28 cellular contexts compared by ENCODE assay signal in the genomic region with DNA sequence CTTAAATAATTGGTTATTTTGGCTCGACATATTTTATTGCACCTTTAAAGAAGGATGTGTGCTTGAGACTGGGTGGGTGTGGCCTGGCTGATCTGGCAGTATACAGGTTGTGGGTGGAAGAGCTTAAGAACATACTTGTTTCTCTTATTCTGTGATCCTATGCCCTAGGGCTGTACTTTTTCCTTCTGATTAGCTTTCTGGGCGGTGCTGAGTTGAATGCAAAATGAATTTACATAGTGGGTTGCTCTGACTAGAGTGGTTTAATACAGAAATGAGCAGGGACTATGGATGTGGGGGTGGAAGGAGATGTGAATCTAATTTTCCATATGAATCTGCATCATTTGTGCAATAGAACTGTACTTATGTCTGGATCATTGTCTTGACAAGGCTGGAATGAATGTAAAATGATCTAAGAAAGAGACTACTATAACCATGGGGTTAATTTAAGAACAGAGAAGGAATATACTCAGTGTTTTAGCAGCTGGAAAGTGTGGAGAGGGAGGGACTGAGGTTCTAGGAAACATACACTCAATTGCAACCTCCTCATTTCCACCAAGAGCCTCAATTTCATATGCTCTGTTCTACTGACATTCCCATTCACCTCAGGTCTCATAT.
DNase-seq lines count a peak whose midpoint lies in the region; ATAC-seq and TF ChIP-seq lines count a peak whose summit lies in the region.
"Had no signal": no experiment of that assay in that cellular context is flagged by ENCODE, and none has a peak within 500 bp of the region (broad histone marks: within the 10 kb centered on the region; RNA-seq: fewer than 3 reads in every experiment).

No MANE protein-coding gene starts in this region.

- no peaks in the 10 kb centered on the region for H3K9me3 ChIP-seq in breast epithelium
- H3K9me3 ChIP-seq: ascending aorta, colonic mucosa, mucosa of descending colon, tibial artery had no signal

- no peak overlapping the region for H3K27ac ChIP-seq in breast epithelium
- H3K27ac ChIP-seq: ascending aorta, BLaER1, colonic mucosa, epithelial cell of prostate, PC-9, tibial artery had no signal

- BruUV-seq in MCF 10A (replicated peaks; lab: Mats Ljungman, UMichigan) = no TSS peak

- H3K4me1 ChIP-seq in breast epithelium = no peaks in the 10 kb centered on the region
- H3K4me1 ChIP-seq: ascending aorta, colonic mucosa had no signal

- DNase-seq in MCF 10A (ENCODE audit: unreplicated experiment) (peak; percentile 13), breast epithelium (ENCODE audit: low spot score in 2 of 2) (no peak), M059J (ENCODE audit: low read depth) (peak; percentile 12), SKM-1 treated with dmso at 0.1 percent for 144 hours (lab: John Stamatoyannopoulos, UW; ENCODE audit: unreplicated experiment) (no peak)
- DNase-seq in activated T-helper 2 cell treated with anti-CD3 and anti-CD28 coated beads, Interferon-gamma antibody, Interleukin-2, Interleukin-4, amounts not matched to agents 10 μg/mL and 5 μg/mL and 100 μg/mL, durations not matched to agents 14 hours and 24 hours and 36 hours (ENCODE audit: low spot score) = no peak
- DNase-seq in stimulated activated effector memory CD8-positive, alpha-beta T cell treated with anti-CD3 and anti-CD28 coated beads, Interleukin-12 subunit alpha, Interleukin-12 subunit beta, amount 100 ng/mL, for 72 hours (ENCODE audit: low spot score in 2 of 2) = no peak
- no peak for DNase-seq in activated CD8-positive, alpha-beta T cell treated with anti-CD3 and anti-CD28 coated beads, Interleukin-2, amount 10 ng/mL, durations not matched to agents 7 days and 5 days
- DNase-seq: activated CD4-positive, CD25-positive, alpha-beta regulatory T cell treated with anti-CD3 and anti-CD28 coated beads, Interleukin-2, amount 50 U/mL, for 72 hours; colonic mucosa; DMS153; effector CD4-positive, alpha-beta T cell; GOT3; immature natural killer cell; left cardiac atrium; mucosa of descending colon; natural killer cell; NCI-H1092 treated with DMSO at 0.1 percent for 48 hours; NCI-H187 treated with DMSO at 0.1 percent for 48 hours; NCI-H69; PC-9; T-helper 17 cell; tibial artery had no signal

- intact Hi-C loops in MCF 10A (cut with micrococcal nuclease) = no loop called here
- intact Hi-C loops in breast epithelium (cut with DNase I; ENCODE audit: low total_unique reads) = no loop called here
- intact Hi-C loops in activated T-helper 2 cell treated with anti-CD3 and anti-CD28 coated beads, Interferon-gamma antibody, Interleukin-2, Interleukin-4, amounts not matched to agents 10 μg/mL and 5 μg/mL and 100 μg/mL, durations not matched to agents 14 hours and 24 hours and 36 hours (cut with micrococcal nuclease) = no loop called here

- no peaks in the 10 kb centered on the region for H3K36me3 ChIP-seq in breast epithelium
- H3K36me3 ChIP-seq: ascending aorta, BLaER1, colonic mucosa, tibial artery had no signal

- CTCF ChIA-PET in MCF 10A (lab: Yijun Ruan, JAX) = interaction anchor here (0.6 to 2.1 kb wide), 6 partner anchors 9 to 157 kb away, joined by 3 to 11 read pairs (median 3); no protein-coding TSS in a partner anchor
- CTCF ChIA-PET in activated CD8-positive, alpha-beta T cell treated with anti-CD3 and anti-CD28 coated beads, Interleukin-2, amount 10 ng/mL, durations not matched to agents 7 days and 5 days (lab: Charles Lee) = interaction anchor here (0.7 to 1.9 kb wide), 2 partner anchors 9 to 11 kb away, joined by 3 to 6 read pairs; no protein-coding TSS in a partner anchor

- no peaks in the 10 kb centered on the region for H3K36me3 Mint-ChIP-seq in MCF 10A (ENCODE audit: insufficient read depth, unreplicated experiment)
- H3K36me3 Mint-ChIP-seq in activated T-helper 2 cell treated with anti-CD3 and anti-CD28 coated beads, Interferon-gamma antibody, Interleukin-2, Interleukin-4, amounts not matched to agents 10 μg/mL and 5 μg/mL and 100 μg/mL, durations not matched to agents 14 hours and 24 hours and 36 hours (ENCODE audit: low read depth) = no peaks in the 10 kb centered on the region
- no peaks in the 10 kb centered on the region for H3K36me3 Mint-ChIP-seq in stimulated activated effector memory CD8-positive, alpha-beta T cell treated with anti-CD3 and anti-CD28 coated beads, Interleukin-12 subunit alpha, Interleukin-12 subunit beta, amount 100 ng/mL, for 72 hours
- H3K36me3 Mint-ChIP-seq in activated CD8-positive, alpha-beta T cell treated with anti-CD3 and anti-CD28 coated beads, Interleukin-2, amount 10 ng/mL, durations not matched to agents 7 days and 5 days (ENCODE audit: low read depth) = no peaks in the 10 kb centered on the region
- H3K36me3 Mint-ChIP-seq: activated naive CD4-positive, alpha-beta T cell treated with anti-CD3 and anti-CD28 coated beads, Interleukin-2, amount 50 U/mL, for 24 hours; immature natural killer cell; natural killer cell had no signal

- no peak for TF ChIP-seq POLR2A in breast epithelium (IDR thresholded peaks at IDR 0.05)

- H3K4me3 Mint-ChIP-seq in MCF 10A (ENCODE audit: unreplicated experiment) = no peak overlapping the region
- H3K4me3 Mint-ChIP-seq in activated T-helper 2 cell treated with anti-CD3 and anti-CD28 coated beads, Interferon-gamma antibody, Interleukin-2, Interleukin-4, amounts not matched to agents 10 μg/mL and 5 μg/mL and 100 μg/mL, durations not matched to agents 14 hours and 24 hours and 36 hours (ENCODE audit: low read depth) = no peak overlapping the region
- no peak overlapping the region for H3K4me3 Mint-ChIP-seq in stimulated activated effector memory CD8-positive, alpha-beta T cell treated with anti-CD3 and anti-CD28 coated beads, Interleukin-12 subunit alpha, Interleukin-12 subunit beta, amount 100 ng/mL, for 72 hours
- H3K4me3 Mint-ChIP-seq in activated CD8-positive, alpha-beta T cell treated with anti-CD3 and anti-CD28 coated beads, Interleukin-2, amount 10 ng/mL, durations not matched to agents 7 days and 5 days = no peak overlapping the region
- H3K4me3 Mint-ChIP-seq: activated naive CD4-positive, alpha-beta T cell treated with anti-CD3 and anti-CD28 coated beads, Interleukin-2, amount 50 U/mL, for 24 hours; immature natural killer cell; natural killer cell; T-helper 17 cell had no signal

- H3K4me3 ChIP-seq in breast epithelium = no peak overlapping the region
- H3K4me3 ChIP-seq: ascending aorta, BLaER1, colonic mucosa, lung, mucosa of descending colon, PC-9, tibial artery had no signal

- POLR2A ChIA-PET in MCF 10A (lab: Yijun Ruan, JAX) = interaction anchor here (0.6 to 0.8 kb wide), 2 partner anchors 249 to 1188 kb away, joined by 3 read pairs; no protein-coding TSS in a partner anchor
- POLR2A ChIA-PET in activated CD8-positive, alpha-beta T cell treated with anti-CD3 and anti-CD28 coated beads, Interleukin-2, amount 10 ng/mL, durations not matched to agents 7 days and 5 days (lab: Charles Lee) = no interaction called here

- ATAC-seq in stimulated activated effector memory CD8-positive, alpha-beta T cell treated with anti-CD3 and anti-CD28 coated beads, Interleukin-12 subunit alpha, Interleukin-12 subunit beta, amount 100 ng/mL, for 72 hours = peak; percentile 57
- no peak for ATAC-seq in activated CD8-positive, alpha-beta T cell treated with anti-CD3 and anti-CD28 coated beads, Interleukin-2, amount 10 ng/mL, durations not matched to agents 7 days and 5 days
- ATAC-seq: left cardiac atrium, mucosa of descending colon, natural killer cell, SK-N-SH treated with all-trans-retinoic acid at 6 μM for 48 hours, T-helper 17 cell had no signal

- peaks cover 0 to 40% of the 10 kb centered on the region in 2 donors for H3K27me3 ChIP-seq in breast epithelium
- H3K27me3 ChIP-seq: ascending aorta, colonic mucosa, tibial artery had no signal

- H3K9me3 Mint-ChIP-seq in MCF 10A (ENCODE audit: unreplicated experiment) = no peaks in the 10 kb centered on the region
- H3K9me3 Mint-ChIP-seq in activated T-helper 2 cell treated with anti-CD3 and anti-CD28 coated beads, Interferon-gamma antibody, Interleukin-2, Interleukin-4, amounts not matched to agents 10 μg/mL and 5 μg/mL and 100 μg/mL, durations not matched to agents 14 hours and 24 hours and 36 hours = no peaks in the 10 kb centered on the region
- H3K9me3 Mint-ChIP-seq in stimulated activated effector memory CD8-positive, alpha-beta T cell treated with anti-CD3 and anti-CD28 coated beads, Interleukin-12 subunit alpha, Interleukin-12 subunit beta, amount 100 ng/mL, for 72 hours = no peaks in the 10 kb centered on the region
- H3K9me3 Mint-ChIP-seq in activated CD8-positive, alpha-beta T cell treated with anti-CD3 and anti-CD28 coated beads, Interleukin-2, amount 10 ng/mL, durations not matched to agents 7 days and 5 days (ENCODE audit: insufficient read depth) = no peaks in the 10 kb centered on the region
- H3K9me3 Mint-ChIP-seq: activated naive CD4-positive, alpha-beta T cell treated with anti-CD3 and anti-CD28 coated beads, Interleukin-2, amount 50 U/mL, for 24 hours; immature natural killer cell; natural killer cell had no signal

- H3K27me3 Mint-ChIP-seq in MCF 10A (ENCODE audit: insufficient read depth, unreplicated experiment) = peaks cover 43% of the 10 kb centered on the region
- H3K27me3 Mint-ChIP-seq in activated T-helper 2 cell treated with anti-CD3 and anti-CD28 coated beads, Interferon-gamma antibody, Interleukin-2, Interleukin-4, amounts not matched to agents 10 μg/mL and 5 μg/mL and 100 μg/mL, durations not matched to agents 14 hours and 24 hours and 36 hours (ENCODE audit: low read depth) = no peaks in the 10 kb centered on the region
- H3K27me3 Mint-ChIP-seq in activated CD8-positive, alpha-beta T cell treated with anti-CD3 and anti-CD28 coated beads, Interleukin-2, amount 10 ng/mL, durations not matched to agents 7 days and 5 days (ENCODE audit: low read depth) = peaks cover 4% of the 10 kb centered on the region
- H3K27me3 Mint-ChIP-seq: activated naive CD4-positive, alpha-beta T cell treated with anti-CD3 and anti-CD28 coated beads, Interleukin-2, amount 50 U/mL, for 24 hours; T-helper 17 cell had no signal

- H3K4me1 Mint-ChIP-seq in MCF 10A (ENCODE audit: insufficient read depth, unreplicated experiment) = peaks cover 7% of the 10 kb centered on the region
- H3K4me1 Mint-ChIP-seq in activated T-helper 2 cell treated with anti-CD3 and anti-CD28 coated beads, Interferon-gamma antibody, Interleukin-2, Interleukin-4, amounts not matched to agents 10 μg/mL and 5 μg/mL and 100 μg/mL, durations not matched to agents 14 hours and 24 hours and 36 hours (ENCODE audit: low read depth) = peaks cover 22% of the 10 kb centered on the region
- peaks cover 9% of the 10 kb centered on the region for H3K4me1 Mint-ChIP-seq in stimulated activated effector memory CD8-positive, alpha-beta T cell treated with anti-CD3 and anti-CD28 coated beads, Interleukin-12 subunit alpha, Interleukin-12 subunit beta, amount 100 ng/mL, for 72 hours
- H3K4me1 Mint-ChIP-seq in activated CD8-positive, alpha-beta T cell treated with anti-CD3 and anti-CD28 coated beads, Interleukin-2, amount 10 ng/mL, durations not matched to agents 7 days and 5 days (ENCODE audit: low read depth) = peaks cover 12% of the 10 kb centered on the region

- no peak overlapping the region for H3K27ac Mint-ChIP-seq in MCF 10A (ENCODE audit: low read depth, unreplicated experiment)
- H3K27ac Mint-ChIP-seq in activated T-helper 2 cell treated with anti-CD3 and anti-CD28 coated beads, Interferon-gamma antibody, Interleukin-2, Interleukin-4, amounts not matched to agents 10 μg/mL and 5 μg/mL and 100 μg/mL, durations not matched to agents 14 hours and 24 hours and 36 hours = peak overlapping the region; percentile 63
- peak overlapping the region; percentile 4 for H3K27ac Mint-ChIP-seq in stimulated activated effector memory CD8-positive, alpha-beta T cell treated with anti-CD3 and anti-CD28 coated beads, Interleukin-12 subunit alpha, Interleukin-12 subunit beta, amount 100 ng/mL, for 72 hours
- no peak overlapping the region for H3K27ac Mint-ChIP-seq in activated CD8-positive, alpha-beta T cell treated with anti-CD3 and anti-CD28 coated beads, Interleukin-2, amount 10 ng/mL, durations not matched to agents 7 days and 5 days
- H3K27ac Mint-ChIP-seq: activated naive CD4-positive, alpha-beta T cell treated with anti-CD3 and anti-CD28 coated beads, Interleukin-2, amount 50 U/mL, for 24 hours; immature natural killer cell; natural killer cell; T-helper 17 cell had no signal

- TF ChIP-seq CTCF in MCF 10A (IDR thresholded peaks at IDR 0.05; ENCODE audit: unreplicated experiment) (no peak), breast epithelium (IDR thresholded peaks at IDR 0.05) (no peak)

Comparison
In these comparisons a context has a peak if more than half of its experiments do, and no peak if none do; other contexts are left out.
1. DNase-seq: peak in MCF 10A (single experiment) and M059J (single experiment); none in breast epithelium (0 of 2), activated T-helper 2 cell treated with anti-CD3 and anti-CD28 coated beads, Interferon-gamma antibody, Interleukin-2, Interleukin-4, amounts not matched to agents 10 μg/mL and 5 μg/mL and 100 μg/mL, durations not matched to agents 14 hours and 24 hours and 36 hours (single experiment), stimulated activated effector memory CD8-positive, alpha-beta T cell treated with anti-CD3 and anti-CD28 coated beads, Interleukin-12 subunit alpha, Interleukin-12 subunit beta, amount 100 ng/mL, for 72 hours (0 of 2), SKM-1 treated with dmso at 0.1 percent for 144 hours (single experiment) and activated CD8-positive, alpha-beta T cell treated with anti-CD3 and anti-CD28 coated beads, Interleukin-2, amount 10 ng/mL, durations not matched to agents 7 days and 5 days (single experiment).
2. H3K27ac Mint-ChIP-seq: peak in activated T-helper 2 cell treated with anti-CD3 and anti-CD28 coated beads, Interferon-gamma antibody, Interleukin-2, Interleukin-4, amounts not matched to agents 10 μg/mL and 5 μg/mL and 100 μg/mL, durations not matched to agents 14 hours and 24 hours and 36 hours (single experiment) and stimulated activated effector memory CD8-positive, alpha-beta T cell treated with anti-CD3 and anti-CD28 coated beads, Interleukin-12 subunit alpha, Interleukin-12 subunit beta, amount 100 ng/mL, for 72 hours (single experiment); none in MCF 10A (single experiment) and activated CD8-positive, alpha-beta T cell treated with anti-CD3 and anti-CD28 coated beads, Interleukin-2, amount 10 ng/mL, durations not matched to agents 7 days and 5 days (single experiment).